ENCODE assay signal across 19 cellular contexts in genomic region chr10:6819301-6819700, GRCh38.
"Had no signal": no experiment of that assay in that cellular context is flagged by ENCODE, and none has a peak within 500 bp of the region (broad histone marks: within the 10 kb centered on the region; RNA-seq: fewer than 3 reads in every experiment).

No MANE protein-coding gene starts in this region.

- H3K27me3 ChIP-seq: foreskin keratinocyte, sigmoid colon, uterus had no signal

- DNase-seq: effector CD4-positive, alpha-beta T cell; endodermal cell; erythroblast; foreskin keratinocyte; kidney; left cardiac atrium; left ventricle myocardium superior; mesendoderm; naive B cell; occipital lobe; psoas muscle; retina; sigmoid colon; stimulated activated naive CD4-positive, alpha-beta T cell treated with Interleukin-2 at 50 U/mL for 16 hours; trophoblast cell; uterus had no signal

- H3K36me3 Mint-ChIP-seq: naive B cell had no signal

- H3K9me3 ChIP-seq: psoas muscle, sigmoid colon, uterus had no signal

- H3K9me3 Mint-ChIP-seq: endodermal cell, nephron had no signal

- ATAC-seq: foreskin keratinocyte, left ventricle myocardium superior, psoas muscle had no signal

- H3K4me1 ChIP-seq: psoas muscle, sigmoid colon, uterus had no signal

- H3K4me3 ChIP-seq: coronary artery, psoas muscle, sigmoid colon, skin epidermis, uterus had no signal

- H3K4me1 Mint-ChIP-seq: naive B cell, nephron had no signal

- H3K4me3 Mint-ChIP-seq: endodermal cell, naive B cell, nephron had no signal

- H3K27ac Mint-ChIP-seq: endodermal cell, naive B cell, nephron had no signal

- H3K27ac ChIP-seq: coronary artery, foreskin keratinocyte, psoas muscle, sigmoid colon, skin epidermis, uterus had no signal

- H3K36me3 ChIP-seq: sigmoid colon, uterus had no signal
